ENCODE assay signal across 11 cellular contexts in the genomic region with DNA sequence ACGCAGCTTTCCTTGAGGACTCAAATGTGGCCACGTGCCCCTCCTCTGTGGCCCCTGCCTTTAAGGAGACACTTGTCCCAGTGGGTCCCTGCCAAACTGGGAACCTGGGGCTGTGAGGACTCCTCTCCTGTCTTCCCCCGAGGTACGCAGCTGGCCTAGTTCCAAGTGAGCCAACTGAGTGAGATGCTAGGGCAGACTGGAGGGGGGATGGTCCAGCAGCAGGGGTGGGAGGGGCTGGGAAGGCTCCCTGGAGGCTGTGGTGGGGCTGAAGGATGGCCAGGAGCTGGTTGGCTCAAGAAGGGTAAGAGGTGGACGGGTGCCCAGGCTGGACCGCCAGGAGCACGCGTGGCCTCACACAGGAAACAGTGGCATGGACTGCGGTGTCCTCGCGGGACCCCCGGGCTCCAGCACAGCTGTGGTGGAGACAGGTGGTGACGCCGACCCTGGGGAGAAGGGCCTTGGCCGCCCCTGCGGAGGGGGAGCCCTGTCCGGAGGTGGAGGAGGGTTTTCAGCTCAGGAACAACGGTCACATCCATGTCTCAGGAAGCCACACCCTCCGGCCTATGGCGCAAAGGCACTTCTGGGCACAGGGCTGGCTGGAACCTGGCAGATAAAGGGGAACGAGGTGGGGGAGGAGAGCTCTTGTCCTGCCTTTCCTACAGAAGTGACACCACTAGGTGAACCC. TPM values are rescaled to one million over a fixed set of nuclear protein-coding genes. Genes with fewer than 3 reads are reported as not detected.
DNase-seq lines count a peak whose midpoint lies in the region; ATAC-seq, FAIRE-seq and TF ChIP-seq lines count a peak whose summit lies in the region.
"Had no signal": no experiment of that assay in that cellular context is flagged by ENCODE, and none has a peak within 500 bp of the region (broad histone marks: within the 10 kb centered on the region; RNA-seq: fewer than 3 reads in every experiment).

No MANE protein-coding gene starts in this region.

- H3K27me3 Mint-ChIP-seq in brain (no peaks in the 10 kb centered on the region), osteocyte (ENCODE audit: unreplicated experiment) (no peaks in the 10 kb centered on the region)
- H3K27me3 Mint-ChIP-seq: activated naive CD8-positive, alpha-beta T cell; T-cell had no signal

- TF ChIP-seq EP300 in transverse colon (IDR thresholded peaks at IDR 0.05; ENCODE audit: low read depth): no peak

- H3K27ac ChIP-seq in kidney (ENCODE audit: low read depth in 2 of 2, low read length in 2 of 2) (peak overlapping the region; percentile 67 to 74), transverse colon (peak overlapping the region in 3 of 4 donors; percentile 18 to 50 (median 46))

- FAIRE-seq in kidney (lab: Jason Lieb, UNC): no peak

- ATAC-seq in GM21447 (IDR thresholded peaks at IDR 0.05; ENCODE audit: unreplicated experiment): no peak
- ATAC-seq: stimulated activated effector memory CD8-positive, alpha-beta T cell treated with anti-CD3 and anti-CD28 coated beads, Interleukin-12 subunit alpha, Interleukin-12 subunit beta, amount 100 ng/mL, for 72 hours had no signal

- H3K4me3 Mint-ChIP-seq in brain: peak overlapping the region in 1 of 5 experiments; percentile 9
- no peak overlapping the region for H3K4me3 Mint-ChIP-seq in osteocyte (ENCODE audit: unreplicated experiment)
- H3K4me3 Mint-ChIP-seq: activated naive CD8-positive, alpha-beta T cell; stimulated activated effector memory CD8-positive, alpha-beta T cell treated with anti-CD3 and anti-CD28 coated beads, Interleukin-12 subunit alpha, Interleukin-12 subunit beta, amount 100 ng/mL, for 72 hours; T-cell had no signal

- peaks cover 15% of the 10 kb centered on the region for H3K36me3 Mint-ChIP-seq in brain
- peaks cover 7% of the 10 kb centered on the region for H3K36me3 Mint-ChIP-seq in osteocyte (ENCODE audit: unreplicated experiment)

- H3K9me3 ChIP-seq in kidney (ENCODE audit: control insufficient read depth in 1 of 2, low read length in 2 of 2): no peaks in the 10 kb centered on the region
- no peaks in the 10 kb centered on the region for H3K9me3 ChIP-seq in transverse colon

- H3K4me3 ChIP-seq in kidney (ENCODE audit: low read length in 2 of 2) (no peak overlapping the region), transverse colon (no peak overlapping the region)

- no peak for TF ChIP-seq POLR2A in transverse colon (IDR thresholded peaks at IDR 0.05)

- intact Hi-C loops in kidney (cut with DNase I): no loop called here
- intact Hi-C loops in transverse colon (cut with DNase I; ENCODE audit: low total_unique reads): no loop called here

- H3K27ac Mint-ChIP-seq in brain: peak overlapping the region; percentile 21 to 84 (median 76)
- H3K27ac Mint-ChIP-seq in osteocyte (ENCODE audit: unreplicated experiment): no peak overlapping the region
- H3K27ac Mint-ChIP-seq: activated naive CD8-positive, alpha-beta T cell; stimulated activated effector memory CD8-positive, alpha-beta T cell treated with anti-CD3 and anti-CD28 coated beads, Interleukin-12 subunit alpha, Interleukin-12 subunit beta, amount 100 ng/mL, for 72 hours; T-cell had no signal

- 69 to 80% methylated on average over 5 to 21 of the region's 21 CpGs for WGBS in transverse colon (ENCODE audit: low coverage in 1 of 2), 2 donors

- peaks cover 61% of the 10 kb centered on the region for H3K4me1 Mint-ChIP-seq in brain
- H3K4me1 Mint-ChIP-seq in osteocyte (ENCODE audit: unreplicated experiment): peaks cover 42% of the 10 kb centered on the region

- TF ChIP-seq CTCF in brain (conservative IDR thresholded peaks at IDR 0.05) (no peak), kidney (IDR thresholded peaks at IDR 0.05; ENCODE audit: borderline replicate concordance, extremely low read depth, insufficient read depth) (no peak), transverse colon (IDR thresholded peaks at IDR 0.05) (no peak), osteocyte (IDR thresholded peaks at IDR 0.05) (no peak)

- H3K27me3 ChIP-seq in transverse colon: no peaks in the 10 kb centered on the region

- peak overlapping the region in 1 of 2 donors; percentile 19 for H3K9ac ChIP-seq in kidney (ENCODE audit: low read length in 2 of 2)

- H3K4me1 ChIP-seq in kidney (ENCODE audit: control insufficient read depth in 1 of 2, insufficient read depth in 1 of 2, low read depth in 1 of 2, low read length in 2 of 2) (peaks cover 25 to 44% of the 10 kb centered on the region in 2 donors), transverse colon (peaks cover 10 to 47% (median 37%) of the 10 kb centered on the region in 4 donors)

- H3K9me3 Mint-ChIP-seq in brain (no peaks in the 10 kb centered on the region), osteocyte (ENCODE audit: unreplicated experiment) (no peaks in the 10 kb centered on the region)
- H3K9me3 Mint-ChIP-seq: stimulated activated effector memory CD8-positive, alpha-beta T cell treated with anti-CD3 and anti-CD28 coated beads, Interleukin-12 subunit alpha, Interleukin-12 subunit beta, amount 100 ng/mL, for 72 hours; T-cell had no signal

- H3K36me3 ChIP-seq in kidney (ENCODE audit: control insufficient read depth in 1 of 2, insufficient read depth in 2 of 2, low read length in 2 of 2) (no peaks in the 10 kb centered on the region), transverse colon (no peaks in the 10 kb centered on the region)

- in situ Hi-C loops in transverse colon (cut with MboI; ENCODE audit: low pct_ligation_motif_present in 1 of 4, low pct_unique_long_range_greater_than_20kb in 1 of 4, low sequenced_read_pairs in 3 of 4): no loop called here

- DNase-seq in NCI-H2196 (lab: John Stamatoyannopoulos, UW; ENCODE audit: unreplicated experiment) (peak; percentile 33), NCI-H2196 treated with DMSO at 0.1 percent for 48 hours (lab: John Stamatoyannopoulos, UW; ENCODE audit: unreplicated experiment) (no peak), kidney (peak; percentile 81), transverse colon (no peak), ecto neural progenitor cell (ENCODE audit: low spot score) (no peak), osteocyte (ENCODE audit: extremely low spot score, unreplicated experiment) (no peak)
- DNase-seq: T-cell had no signal

RNA-seq across cellular contexts. Expression of gene MLLT1, which starts 45.8 kb away (rescaled TPM):
- polyA plus RNA-seq in brain (ENCODE audit: insufficient read depth, low read depth, low replicate concordance) (102 TPM), kidney (ENCODE audit: insufficient read depth, low read depth, low replicate concordance) (32.0 TPM)
- total RNA-seq in kidney (53.2 TPM), transverse colon (10 to 100 TPM; 12.3 to 34.6 (median 19.7) TPM), osteocyte (65.8 and 68.8 TPM in 2 replicates)

Comparison
In these comparisons a context has a peak if more than half of its experiments do, and no peak if none do; other contexts are left out.
1. DNase-seq: peak in NCI-H2196 (single experiment) and kidney (single experiment); none in NCI-H2196 treated with DMSO at 0.1 percent for 48 hours (single experiment), transverse colon (single experiment), ecto neural progenitor cell (single experiment) and osteocyte (single experiment).